1 cellular context compared by ENCODE assay signal in the genomic region with DNA sequence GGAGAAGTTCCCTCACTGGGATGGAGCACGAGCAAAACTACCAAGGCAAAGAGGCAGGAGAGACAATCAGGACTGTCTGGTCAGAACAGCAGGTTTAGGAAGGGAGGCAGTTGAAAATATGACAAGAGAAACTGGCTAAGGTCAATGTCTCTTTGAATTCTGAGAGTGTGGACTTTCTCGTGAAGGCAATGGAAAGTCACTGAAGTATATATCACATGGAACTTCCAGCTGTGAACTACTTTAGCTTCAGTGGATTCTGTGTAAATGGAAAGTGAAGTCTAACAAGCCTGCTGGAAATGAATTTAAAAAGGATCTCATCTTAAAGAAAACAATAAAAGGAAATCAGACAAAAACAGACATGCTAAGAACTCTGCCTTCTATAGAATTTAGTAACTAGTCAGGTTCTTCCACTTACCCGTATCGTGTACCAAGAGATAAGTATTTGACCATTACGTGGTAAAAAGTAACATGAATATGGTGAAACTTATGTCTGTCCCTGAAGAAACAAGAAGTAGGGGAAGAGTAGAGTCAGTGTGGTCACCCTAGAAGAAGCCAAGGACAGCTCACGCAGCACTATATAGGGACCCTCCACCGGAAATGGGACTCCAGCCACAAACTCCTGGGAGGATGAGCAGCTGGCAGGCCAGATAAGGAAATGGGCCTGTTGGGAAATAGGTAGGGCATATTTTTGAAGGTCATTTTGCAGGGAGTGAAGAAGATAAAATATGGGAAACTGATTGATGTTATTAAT.
TF ChIP-seq lines count a peak whose summit lies in the region.

No MANE protein-coding gene starts in this region.

TF ChIP-seq in K562, 482 proteins besides CTCF, POLR2A, EP300 and RAD21 (continued from another document and continues in another):
- TF ChIP-seq, protein P1, sequence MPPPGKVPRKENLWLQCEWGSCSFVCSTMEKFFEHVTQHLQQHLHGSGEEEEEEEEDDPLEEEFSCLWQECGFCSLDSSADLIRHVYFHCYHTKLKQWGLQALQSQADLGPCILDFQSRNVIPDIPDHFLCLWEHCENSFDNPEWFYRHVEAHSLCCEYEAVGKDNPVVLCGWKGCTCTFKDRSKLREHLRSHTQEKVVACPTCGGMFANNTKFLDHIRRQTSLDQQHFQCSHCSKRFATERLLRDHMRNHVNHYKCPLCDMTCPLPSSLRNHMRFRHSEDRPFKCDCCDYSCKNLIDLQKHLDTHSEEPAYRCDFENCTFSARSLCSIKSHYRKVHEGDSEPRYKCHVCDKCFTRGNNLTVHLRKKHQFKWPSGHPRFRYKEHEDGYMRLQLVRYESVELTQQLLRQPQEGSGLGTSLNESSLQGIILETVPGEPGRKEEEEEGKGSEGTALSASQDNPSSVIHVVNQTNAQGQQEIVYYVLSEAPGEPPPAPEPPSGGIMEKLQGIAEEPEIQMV (tag; conservative IDR thresholded peaks at IDR 0.05; ENCODE audit: low read depth) = 0 out of 2 replicates have a peak, but pooled peaks have one; percentile 21
- TF ChIP-seq SMARCC2 (IDR thresholded peaks at IDR 0.05; ENCODE audit: low read depth) = peak; percentile 73
- peak; percentile 67; the same call in 1 of the 2 replicates for TF ChIP-seq ELF4 (CRISPR knock-in tag; IDR thresholded peaks at IDR 0.05)
- peak in 1 of 2 experiments; percentile 71; a peak in 2 of 4 replicates for TF ChIP-seq TEAD1 (CRISPR knock-in tag; IDR thresholded peaks at IDR 0.05)
- TF ChIP-seq ETV5 (CRISPR knock-in tag; IDR thresholded peaks at IDR 0.05; ENCODE audit: low read depth) = peak; percentile 95
- no peak for TF ChIP-seq NR2C1 (IDR thresholded peaks at IDR 0.05)
- TF ChIP-seq NR2C1 (tag; IDR thresholded peaks at IDR 0.05) = peak; percentile 76
- no peak for TF ChIP-seq JUNB (CRISPR knock-in tag; conservative IDR thresholded peaks at IDR 0.05)
- peak; percentile 44; the same call in 1 of the 2 replicates for TF ChIP-seq HIVEP1 (CRISPR knock-in tag; IDR thresholded peaks at IDR 0.05)
- TF ChIP-seq HNRNPH1 (optimal IDR thresholded peaks at IDR 0.05; ENCODE audit: low read depth, low read length) = no peak
- peak; percentile 65; the same call in 1 of the 2 replicates for TF ChIP-seq JUND (IDR thresholded peaks at IDR 0.05; ENCODE audit: borderline replicate concordance, low read depth, low read length)
- TF ChIP-seq JUND (tag; IDR thresholded peaks at IDR 0.05; ENCODE audit: borderline replicate concordance, low read depth, low read length) = no peak
- TF ChIP-seq, protein P2, sequence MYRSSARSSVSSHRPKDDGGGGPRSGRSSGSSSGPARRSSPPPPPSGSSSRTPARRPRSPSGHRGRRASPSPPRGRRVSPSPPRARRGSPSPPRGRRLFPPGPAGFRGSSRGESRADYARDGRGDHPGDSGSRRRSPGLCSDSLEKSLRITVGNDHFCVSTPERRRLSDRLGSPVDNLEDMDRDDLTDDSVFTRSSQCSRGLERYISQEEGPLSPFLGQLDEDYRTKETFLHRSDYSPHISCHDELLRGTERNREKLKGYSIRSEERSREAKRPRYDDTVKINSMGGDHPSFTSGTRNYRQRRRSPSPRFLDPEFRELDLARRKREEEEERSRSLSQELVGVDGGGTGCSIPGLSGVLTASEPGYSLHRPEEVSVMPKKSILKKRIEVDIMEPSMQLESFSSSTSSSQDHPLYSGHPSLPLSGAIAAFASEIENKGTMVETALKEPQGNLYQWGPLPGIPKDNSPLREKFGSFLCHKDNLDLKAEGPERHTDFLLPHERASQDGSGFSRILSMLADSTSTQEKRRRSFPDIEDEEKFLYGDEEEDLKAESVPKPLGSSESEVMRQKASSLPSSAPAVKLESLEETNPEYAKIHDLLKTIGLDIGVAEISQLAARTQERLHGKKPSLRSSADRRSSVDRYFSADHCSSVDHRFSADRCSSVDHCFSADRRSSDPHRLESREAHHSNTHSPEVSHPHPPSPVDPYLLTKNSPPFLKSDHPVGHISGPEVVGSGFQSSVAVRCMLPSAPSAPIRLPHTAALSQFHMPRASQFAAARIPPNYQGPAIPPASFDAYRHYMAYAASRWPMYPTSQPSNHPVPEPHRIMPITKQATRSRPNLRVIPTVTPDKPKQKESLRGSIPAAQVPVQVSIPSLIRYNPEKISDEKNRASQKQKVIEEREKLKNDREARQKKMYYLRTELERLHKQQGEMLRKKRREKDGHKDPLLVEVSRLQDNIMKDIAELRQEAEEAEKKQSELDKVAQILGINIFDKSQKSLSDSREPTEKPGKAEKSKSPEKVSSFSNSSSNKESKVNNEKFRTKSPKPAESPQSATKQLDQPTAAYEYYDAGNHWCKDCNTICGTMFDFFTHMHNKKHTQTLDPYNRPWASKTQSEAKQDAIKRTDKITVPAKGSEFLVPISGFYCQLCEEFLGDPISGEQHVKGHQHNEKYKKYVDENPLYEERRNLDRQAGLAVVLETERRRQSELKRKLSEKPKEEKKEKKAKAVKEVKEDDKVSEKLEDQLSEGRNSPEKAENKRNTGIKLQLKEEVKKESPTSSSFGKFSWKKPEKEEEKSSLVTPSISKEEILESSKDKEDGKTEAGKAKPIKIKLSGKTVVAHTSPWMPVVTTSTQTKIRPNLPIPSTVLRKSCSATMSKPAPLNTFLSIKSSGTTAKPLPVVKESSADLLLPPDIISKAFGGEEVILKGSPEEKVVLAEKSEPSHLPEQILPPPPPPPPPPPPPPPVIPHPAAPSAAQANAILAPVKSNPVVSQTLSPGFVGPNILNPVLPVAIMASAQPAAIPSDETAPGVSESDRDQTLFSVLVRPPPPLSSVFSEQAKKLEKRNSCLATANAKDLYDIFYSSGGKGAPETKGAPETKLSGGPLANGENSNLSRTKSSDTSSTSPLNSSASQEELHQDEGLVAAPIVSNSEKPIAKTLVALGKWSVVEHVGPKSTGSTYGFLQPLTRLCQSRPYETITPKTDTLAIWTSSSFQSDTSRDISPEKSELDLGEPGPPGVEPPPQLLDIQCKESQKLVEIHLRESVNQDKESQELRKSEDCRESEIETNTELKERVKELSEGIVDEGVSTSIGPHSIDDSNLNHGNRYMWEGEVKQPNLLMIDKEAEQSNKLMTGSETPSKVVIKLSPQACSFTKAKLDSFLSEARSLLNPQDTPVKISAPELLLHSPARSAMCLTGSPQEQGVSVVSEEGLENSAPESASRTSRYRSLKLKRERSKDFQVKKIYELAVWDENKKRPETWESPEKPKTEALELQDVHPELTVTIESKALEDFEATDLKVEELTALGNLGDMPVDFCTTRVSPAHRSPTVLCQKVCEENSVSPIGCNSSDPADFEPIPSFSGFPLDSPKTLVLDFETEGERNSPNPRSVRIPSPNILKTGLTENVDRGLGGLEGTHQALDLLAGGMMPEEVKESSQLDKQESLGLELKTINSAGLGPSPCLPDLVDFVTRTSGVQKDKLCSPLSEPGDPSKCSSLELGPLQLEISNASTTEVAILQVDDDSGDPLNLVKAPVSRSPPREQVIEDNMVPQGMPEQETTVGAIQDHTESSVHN (IDR thresholded peaks at IDR 0.05; ENCODE audit: borderline replicate concordance in 1 of 2, low read depth in 1 of 2) = no peak
- peak; percentile 70 for TF ChIP-seq PTTG1 (tag; IDR thresholded peaks at IDR 0.05; ENCODE audit: low read depth)
- peak; percentile 39; the same call in 1 of the 2 replicates for TF ChIP-seq HDAC8 (tag; IDR thresholded peaks at IDR 0.05)
- no peak for TF ChIP-seq NR4A1 (CRISPR knock-in tag; IDR thresholded peaks at IDR 0.05)
- peak; percentile 79 for TF ChIP-seq NR4A1 (tag; IDR thresholded peaks at IDR 0.05)
- peak; percentile 92 for TF ChIP-seq ZNF324 (CRISPR knock-in tag; IDR thresholded peaks at IDR 0.05)
- TF ChIP-seq, protein P3, sequence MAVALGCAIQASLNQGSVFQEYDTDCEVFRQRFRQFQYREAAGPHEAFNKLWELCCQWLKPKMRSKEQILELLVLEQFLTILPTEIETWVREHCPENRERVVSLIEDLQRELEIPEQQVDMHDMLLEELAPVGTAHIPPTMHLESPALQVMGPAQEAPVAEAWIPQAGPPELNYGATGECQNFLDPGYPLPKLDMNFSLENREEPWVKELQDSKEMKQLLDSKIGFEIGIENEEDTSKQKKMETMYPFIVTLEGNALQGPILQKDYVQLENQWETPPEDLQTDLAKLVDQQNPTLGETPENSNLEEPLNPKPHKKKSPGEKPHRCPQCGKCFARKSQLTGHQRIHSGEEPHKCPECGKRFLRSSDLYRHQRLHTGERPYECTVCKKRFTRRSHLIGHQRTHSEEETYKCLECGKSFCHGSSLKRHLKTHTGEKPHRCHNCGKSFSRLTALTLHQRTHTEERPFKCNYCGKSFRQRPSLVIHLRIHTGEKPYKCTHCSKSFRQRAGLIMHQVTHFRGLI (CRISPR knock-in tag; IDR thresholded peaks at IDR 0.05) = peak; percentile 88
- peak; percentile 96 for TF ChIP-seq DMBX1 (CRISPR knock-in tag; IDR thresholded peaks at IDR 0.05; ENCODE audit: borderline replicate concordance)
- TF ChIP-seq ZBTB17 (CRISPR knock-in tag; IDR thresholded peaks at IDR 0.05) = 0 out of 2 replicates have a peak, but pooled peaks have one; percentile 69
- peak; percentile 97 for TF ChIP-seq ZNF589 (CRISPR knock-in tag; IDR thresholded peaks at IDR 0.05; ENCODE audit: low read depth)
- TF ChIP-seq, protein P4, sequence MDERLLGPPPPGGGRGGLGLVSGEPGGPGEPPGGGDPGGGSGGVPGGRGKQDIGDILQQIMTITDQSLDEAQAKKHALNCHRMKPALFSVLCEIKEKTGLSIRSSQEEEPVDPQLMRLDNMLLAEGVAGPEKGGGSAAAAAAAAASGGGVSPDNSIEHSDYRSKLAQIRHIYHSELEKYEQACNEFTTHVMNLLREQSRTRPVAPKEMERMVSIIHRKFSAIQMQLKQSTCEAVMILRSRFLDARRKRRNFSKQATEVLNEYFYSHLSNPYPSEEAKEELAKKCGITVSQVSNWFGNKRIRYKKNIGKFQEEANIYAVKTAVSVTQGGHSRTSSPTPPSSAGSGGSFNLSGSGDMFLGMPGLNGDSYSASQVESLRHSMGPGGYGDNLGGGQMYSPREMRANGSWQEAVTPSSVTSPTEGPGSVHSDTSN (CRISPR knock-in tag; IDR thresholded peaks at IDR 0.05; ENCODE audit: low read depth) = no peak
- TF ChIP-seq, protein P4 (tag; conservative IDR thresholded peaks at IDR 0.05; ENCODE audit: low read depth) = peak; percentile 38
- peak; percentile 71; the same call in 1 of the 2 replicates for TF ChIP-seq ZNF197 (CRISPR knock-in tag; IDR thresholded peaks at IDR 0.05; ENCODE audit: low read depth)
- peak; percentile 81 for TF ChIP-seq TEAD4 (IDR thresholded peaks at IDR 0.05; ENCODE audit: low read length)
- no peak for TF ChIP-seq TEAD4 (CRISPR knock-in tag; IDR thresholded peaks at IDR 0.05; ENCODE audit: borderline replicate concordance)
- TF ChIP-seq, protein P5, sequence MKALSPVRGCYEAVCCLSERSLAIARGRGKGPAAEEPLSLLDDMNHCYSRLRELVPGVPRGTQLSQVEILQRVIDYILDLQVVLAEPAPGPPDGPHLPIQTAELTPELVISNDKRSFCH (CRISPR knock-in tag; IDR thresholded peaks at IDR 0.05) = no peak
- TF ChIP-seq, protein P5 (tag; IDR thresholded peaks at IDR 0.05) = peak; percentile 94
- no peak for TF ChIP-seq SP1 (CRISPR knock-in tag; IDR thresholded peaks at IDR 0.05)
- peak; percentile 86 for TF ChIP-seq CBFA2T3 (IDR thresholded peaks at IDR 0.05)
- TF ChIP-seq, protein P6, sequence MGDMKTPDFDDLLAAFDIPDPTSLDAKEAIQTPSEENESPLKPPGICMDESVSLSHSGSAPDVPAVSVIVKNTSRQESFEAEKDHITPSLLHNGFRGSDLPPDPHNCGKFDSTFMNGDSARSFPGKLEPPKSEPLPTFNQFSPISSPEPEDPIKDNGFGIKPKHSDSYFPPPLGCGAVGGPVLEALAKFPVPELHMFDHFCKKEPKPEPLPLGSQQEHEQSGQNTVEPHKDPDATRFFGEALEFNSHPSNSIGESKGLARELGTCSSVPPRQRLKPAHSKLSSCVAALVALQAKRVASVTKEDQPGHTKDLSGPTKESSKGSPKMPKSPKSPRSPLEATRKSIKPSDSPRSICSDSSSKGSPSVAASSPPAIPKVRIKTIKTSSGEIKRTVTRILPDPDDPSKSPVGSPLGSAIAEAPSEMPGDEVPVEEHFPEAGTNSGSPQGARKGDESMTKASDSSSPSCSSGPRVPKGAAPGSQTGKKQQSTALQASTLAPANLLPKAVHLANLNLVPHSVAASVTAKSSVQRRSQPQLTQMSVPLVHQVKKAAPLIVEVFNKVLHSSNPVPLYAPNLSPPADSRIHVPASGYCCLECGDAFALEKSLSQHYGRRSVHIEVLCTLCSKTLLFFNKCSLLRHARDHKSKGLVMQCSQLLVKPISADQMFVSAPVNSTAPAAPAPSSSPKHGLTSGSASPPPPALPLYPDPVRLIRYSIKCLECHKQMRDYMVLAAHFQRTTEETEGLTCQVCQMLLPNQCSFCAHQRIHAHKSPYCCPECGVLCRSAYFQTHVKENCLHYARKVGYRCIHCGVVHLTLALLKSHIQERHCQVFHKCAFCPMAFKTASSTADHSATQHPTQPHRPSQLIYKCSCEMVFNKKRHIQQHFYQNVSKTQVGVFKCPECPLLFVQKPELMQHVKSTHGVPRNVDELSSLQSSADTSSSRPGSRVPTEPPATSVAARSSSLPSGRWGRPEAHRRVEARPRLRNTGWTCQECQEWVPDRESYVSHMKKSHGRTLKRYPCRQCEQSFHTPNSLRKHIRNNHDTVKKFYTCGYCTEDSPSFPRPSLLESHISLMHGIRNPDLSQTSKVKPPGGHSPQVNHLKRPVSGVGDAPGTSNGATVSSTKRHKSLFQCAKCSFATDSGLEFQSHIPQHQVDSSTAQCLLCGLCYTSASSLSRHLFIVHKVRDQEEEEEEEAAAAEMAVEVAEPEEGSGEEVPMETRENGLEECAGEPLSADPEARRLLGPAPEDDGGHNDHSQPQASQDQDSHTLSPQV (IDR thresholded peaks at IDR 0.05) = peak; percentile 89
- TF ChIP-seq PHF21A (IDR thresholded peaks at IDR 0.05; ENCODE audit: borderline replicate concordance, low read depth) = 0 out of 2 replicates have a peak, but pooled peaks have one; percentile 13
